Comparison of ENCODE assay signal across 15 cellular contexts in genomic region chr20:48667889-48668413, GRCh38.
A peak's percentile ranks its signal among the peaks of the same experiment; 100 is the strongest.
DNase-seq lines count a peak whose midpoint lies in the region; ATAC-seq, FAIRE-seq and TF ChIP-seq lines count a peak whose summit lies in the region.
"Had no signal": no experiment of that assay in that cellular context is flagged by ENCODE, and none has a peak within 500 bp of the region (broad histone marks: within the 10 kb centered on the region; RNA-seq: fewer than 3 reads in every experiment).

No MANE protein-coding gene starts in this region.

- intact Hi-C loops in K562 (cut with micrococcal nuclease) (no loop called here), HepG2 (cut with micrococcal nuclease; ENCODE audit: unreplicated experiment) (no loop called here), transverse colon (cut with DNase I; ENCODE audit: low total_unique reads) (no loop called here), PC-3 (cut with micrococcal nuclease) (no loop called here)

- BruUV-seq in K562 (replicated peaks; lab: Mats Ljungman, UMichigan) = no TSS peak
- no TSS peak for BruUV-seq in HepG2 (replicated peaks; lab: Mats Ljungman, UMichigan)
- BruUV-seq in PC-3 (replicated peaks; lab: Mats Ljungman, UMichigan) = no TSS peak

- no peaks in the 10 kb centered on the region for H3K9me3 Mint-ChIP-seq in activated naive CD4-positive, alpha-beta T cell treated with anti-CD3 and anti-CD28 coated beads, Interleukin-2, amount 50 U/mL, for 72 hours
- H3K9me3 Mint-ChIP-seq: activated naive CD8-positive, alpha-beta T cell treated with anti-CD3 and anti-CD28 coated beads, Interleukin-2, amount 10 ng/mL, durations not matched to agents 7 days and 5 days had no signal

- H3K4me2 ChIP-seq in K562 (ENCODE audit: insufficient read depth, low read length) (no peak overlapping the region), HepG2 (ENCODE audit: low read depth, low read length) (peak overlapping the region; percentile 71), PC-3 (ENCODE audit: low read length) (no peak overlapping the region)

- no peaks in the 10 kb centered on the region for H3K9me2 ChIP-seq in PC-3 (replicated peaks; ENCODE audit: low read length)

- H3K36me3 ChIP-seq in K562 (ENCODE audit: control insufficient read depth, insufficient read depth, low read length) (no peaks in the 10 kb centered on the region), HepG2 (replicated peaks in 1 of 2; ENCODE audit: control insufficient read depth in 1 of 2, insufficient read depth in 2 of 2, low read length in 2 of 2) (no peaks in the 10 kb centered on the region), transverse colon (no peaks in the 10 kb centered on the region), PC-3 (ENCODE audit: low read depth, low read length) (no peaks in the 10 kb centered on the region)

- TF ChIP-seq RAD21 in K562 (CRISPR knock-in tag; conservative IDR thresholded peaks at IDR 0.05 in 1 of 2, IDR thresholded peaks at IDR 0.05 in 1 of 2) (no peak), HepG2 (CRISPR knock-in tag; IDR thresholded peaks at IDR 0.05) (no peak)

- H3K9ac ChIP-seq in K562 (ENCODE audit: insufficient read depth in 1 of 2, low read depth in 2 of 2, low read length in 2 of 2) (no peak overlapping the region), HepG2 (ENCODE audit: insufficient read depth, low read depth, low read length) (no peak overlapping the region), PC-3 (ENCODE audit: low read length) (no peak overlapping the region)

- peaks cover 0 to 19% of the 10 kb centered on the region in 2 experiments; a peak in 2 of 5 replicates for H3K27me3 ChIP-seq in K562 (ENCODE audit: control insufficient read depth in 2 of 2, insufficient read depth in 2 of 2, low read length in 2 of 2)
- H3K27me3 ChIP-seq in HepG2 (ENCODE audit: control insufficient read depth in 1 of 2, insufficient read depth in 2 of 2, low read length in 2 of 2) = peaks cover 10 to 46% of the 10 kb centered on the region in 2 experiments; a peak in 4 of 5 replicates
- H3K27me3 ChIP-seq in transverse colon = no peaks in the 10 kb centered on the region
- H3K27me3 ChIP-seq in PC-3 (ENCODE audit: low read length) = no peaks in the 10 kb centered on the region
- H3K27me3 ChIP-seq: tibial nerve had no signal

- no peaks in the 10 kb centered on the region for H3K9me1 ChIP-seq in K562 (ENCODE audit: control insufficient read depth, insufficient read depth, low read length)

- no peak for ATAC-seq in activated naive CD4-positive, alpha-beta T cell treated with anti-CD3 and anti-CD28 coated beads, Interleukin-2, amount 50 U/mL, for 72 hours
- ATAC-seq in K562 = no peak
- peak; percentile 76 for ATAC-seq in HepG2
- no peak for ATAC-seq in PC-3
- no peak for ATAC-seq in HG02973 (IDR thresholded peaks at IDR 0.05; ENCODE audit: unreplicated experiment)

- in situ Hi-C loops in K562 (cut with MboI) (no loop called here), HepG2 (cut with HindIII; ENCODE audit: extremely low pct_ligation_motif_present, low pct_unique_long_range_greater_than_20kb) (no loop called here), transverse colon (cut with MboI; ENCODE audit: low pct_ligation_motif_present in 1 of 4, low pct_unique_long_range_greater_than_20kb in 1 of 4, low sequenced_read_pairs in 3 of 4) (no loop called here)

- H3K79me2 ChIP-seq in K562 (ENCODE audit: control insufficient read depth, insufficient read depth, low read length) (no peaks in the 10 kb centered on the region), HepG2 (ENCODE audit: insufficient read depth, low read length) (no peaks in the 10 kb centered on the region), PC-3 (ENCODE audit: low read length) (no peaks in the 10 kb centered on the region)

- no peaks in the 10 kb centered on the region for H3K36me3 Mint-ChIP-seq in activated naive CD4-positive, alpha-beta T cell treated with anti-CD3 and anti-CD28 coated beads, Interleukin-2, amount 50 U/mL, for 72 hours

- H3K27ac ChIP-seq in K562 (ENCODE audit: extremely low read depth, low read depth, low read length) (no peak overlapping the region), HepG2 (ENCODE audit: extremely low read length, insufficient read depth, low read length) (no peak overlapping the region), transverse colon (peak overlapping the region; percentile 28 to 46 (median 41)), PC-3 (ENCODE audit: low read length) (no peak overlapping the region)

- H3K27ac Mint-ChIP-seq in activated naive CD4-positive, alpha-beta T cell treated with anti-CD3 and anti-CD28 coated beads, Interleukin-2, amount 50 U/mL, for 72 hours = peak overlapping the region; percentile 25 to 52

- H3K4me1 ChIP-seq in K562 (replicated peaks in 1 of 2; ENCODE audit: control insufficient read depth in 2 of 2, insufficient read depth in 2 of 2, low read length in 2 of 2) (peaks cover 0 to 13% of the 10 kb centered on the region in 2 experiments; a peak in 3 of 5 replicates), HepG2 (ENCODE audit: insufficient read depth, low read length) (peaks cover 13% of the 10 kb centered on the region; the same call in 1 of the 2 replicates), transverse colon (peaks cover 0 to 13% (median 0%) of the 10 kb centered on the region in 4 donors), PC-3 (ENCODE audit: insufficient read depth, low read length) (no peaks in the 10 kb centered on the region)

- H2AFZ ChIP-seq in K562 (ENCODE audit: low read depth, low read length) = no peak overlapping the region
- H2AFZ ChIP-seq in HepG2 (ENCODE audit: low read length) = no peak overlapping the region
- H2AFZ ChIP-seq in PC-3 (ENCODE audit: low read length) = no peak overlapping the region

- TF ChIP-seq CTCF in K562 (IDR thresholded peaks at IDR 0.05 in 2 of 3, conservative IDR thresholded peaks at IDR 0.05 in 1 of 3; ENCODE audit: insufficient read depth in 2 of 3, low read depth in 1 of 3, low read length in 3 of 3) (no peak), HepG2 (CRISPR knock-in tag; IDR thresholded peaks at IDR 0.05) (no peak), transverse colon (IDR thresholded peaks at IDR 0.05) (no peak), PC-3 (conservative IDR thresholded peaks at IDR 0.05; ENCODE audit: low read depth, low read length) (no peak)

- no peak for DNase-seq in activated naive CD4-positive, alpha-beta T cell treated with anti-CD3 and anti-CD28 coated beads, Interleukin-2, amount 50 U/mL, for 72 hours (ENCODE audit: low spot score in 2 of 2)
- DNase-seq in activated naive CD4-positive, alpha-beta T cell (lab: John Stamatoyannopoulos, UW) = no peak
- DNase-seq in K562 (ENCODE audit: extremely low read depth in 1 of 4, low spot score in 3 of 4) = no peak
- DNase-seq in HepG2 (ENCODE audit: low spot score) = peak; percentile 46
- no peak for DNase-seq in transverse colon
- no peak for DNase-seq in NK-92 treated with Interleukin-12 subunit alpha and Interleukin-12 subunit beta, amount 100 ng/mL, for 24 hours (lab: John Stamatoyannopoulos, UW)
- DNase-seq in PC-3 = no peak
- DNase-seq: activated naive CD8-positive, alpha-beta T cell treated with anti-CD3 and anti-CD28 coated beads, Interleukin-2, amount 10 ng/mL, durations not matched to agents 7 days and 5 days; effector memory CD4-positive, alpha-beta T cell; Karpas-422; NCI-H2081 treated with DMSO at 0.1 percent for 48 hours; T-helper 2 cell had no signal

- POLR2A ChIA-PET in K562 (lab: Yijun Ruan, JAX) (interaction anchor here (0.7 kb wide), 1 partner anchor 16 kb away, joined by 3 read pairs; no protein-coding TSS in a partner anchor), HepG2 (lab: Yijun Ruan, JAX) (interaction anchor here (0.7 to 1.4 kb wide), 3 partner anchors 10 to 254 kb away, joined by 3 read pairs; partner anchors contain the start of gene ARFGEF2), PC-3 (lab: Charles Lee; ENCODE audit: unreplicated experiment) (no interaction called here)

- WGBS in K562 (ENCODE audit: insufficient coverage, low coverage, missing lambda C conversion rate) = 38% methylated on average over 15 of the region's 15 CpGs
- WGBS in HepG2 (ENCODE audit: low lambda C conversion rate) = 24% methylated on average over 12 of the region's 15 CpGs
- 69% methylated on average over 15 of the region's 15 CpGs; no CpG with 5 or more reads in 1 of the 2 donors for WGBS in transverse colon (ENCODE audit: low coverage in 1 of 2), 2 donors

- H3K4me3 ChIP-seq in K562 = no peak overlapping the region
- H3K4me3 ChIP-seq in HepG2 (replicated peaks in 1 of 3; ENCODE audit: insufficient read depth in 1 of 3, low read depth in 2 of 3, low read length in 3 of 3) = peak overlapping the region in 2 of 3 experiments; percentile 13 to 32; a peak in 3 of 6 replicates
- H3K4me3 ChIP-seq in transverse colon = no peak overlapping the region
- no peak overlapping the region for H3K4me3 ChIP-seq in PC-3 (ENCODE audit: low read length)
- H3K4me3 ChIP-seq: tibial nerve had no signal

- no peak for TF ChIP-seq POLR2A in K562 (conservative IDR thresholded peaks at IDR 0.05)
- TF ChIP-seq POLR2A in HepG2 (IDR thresholded peaks at IDR 0.05; ENCODE audit: insufficient read depth in 1 of 2, low read depth in 2 of 2, low read length in 2 of 2) = peak in 1 of 2 experiments; percentile 23; a peak in 1 of 4 replicates
- no peak for TF ChIP-seq POLR2A in transverse colon (IDR thresholded peaks at IDR 0.05)

- H3K9me3 ChIP-seq in K562 (replicated peaks; ENCODE audit: control insufficient read depth, insufficient read depth, low read depth, low read length) (no peaks in the 10 kb centered on the region), HepG2 (ENCODE audit: low read length) (no peaks in the 10 kb centered on the region), transverse colon (no peaks in the 10 kb centered on the region), PC-3 (ENCODE audit: low read length) (no peaks in the 10 kb centered on the region)
- H3K9me3 ChIP-seq: tibial nerve had no signal

- H4K20me1 ChIP-seq in K562 (replicated peaks; ENCODE audit: control insufficient read depth, insufficient read depth, low read length) (0 out of 2 replicates have a peak, but pooled peaks cover 2% of the 10 kb centered on the region), HepG2 (ENCODE audit: insufficient read depth, low read length) (no peaks in the 10 kb centered on the region), PC-3 (ENCODE audit: low read length) (no peaks in the 10 kb centered on the region)

- no peak for TF ChIP-seq EP300 in K562 (IDR thresholded peaks at IDR 0.05; ENCODE audit: low read length)
- no peak for TF ChIP-seq EP300 in HepG2 (IDR thresholded peaks at IDR 0.05; ENCODE audit: low read depth in 2 of 2, low read length in 2 of 2)
- TF ChIP-seq EP300 in HepG2 (CRISPR knock-in tag; IDR thresholded peaks at IDR 0.05; ENCODE audit: borderline replicate concordance) = no peak
- no peak for TF ChIP-seq EP300 in transverse colon (IDR thresholded peaks at IDR 0.05; ENCODE audit: low read depth)

- CTCF ChIA-PET in K562 (lab: Yijun Ruan, JAX; ENCODE audit: low intra/inter-chr PET ratio) (no interaction called here), HepG2 (lab: Yijun Ruan, JAX; ENCODE audit: low intra/inter-chr PET ratio, low total read pairs) (no interaction called here), PC-3 (lab: Charles Lee) (no interaction called here)

- H3F3A ChIP-seq in PC-3 (ENCODE audit: low read length, unreplicated experiment) = no peaks in the 10 kb centered on the region

- FAIRE-seq in K562 (lab: Jason Lieb, UNC) (no peak), HepG2 (lab: Jason Lieb, UNC) (peak; percentile 55)
- FAIRE-seq: GM18507 had no signal

TF ChIP-seq in HepG2, 621 proteins besides CTCF, POLR2A, EP300 and RAD21 (continues in another document):
- TF ChIP-seq MAFK (conservative IDR thresholded peaks at IDR 0.05 in 1 of 2, IDR thresholded peaks at IDR 0.05 in 1 of 2; ENCODE audit: low read length in 2 of 2) = no peak

Comparison
In these comparisons a context has a peak if more than half of its experiments do, and no peak if none do; other contexts are left out.
1. H3K27ac ChIP-seq: peak in transverse colon (4 of 4); none in K562 (single experiment), HepG2 (single experiment) and PC-3 (single experiment).
2. H3K4me3 ChIP-seq: peak in HepG2 (2 of 3); none in K562 (single experiment), transverse colon (0 of 4) and PC-3 (single experiment).